8 cellular contexts compared by ENCODE assay signal in the genomic region with DNA sequence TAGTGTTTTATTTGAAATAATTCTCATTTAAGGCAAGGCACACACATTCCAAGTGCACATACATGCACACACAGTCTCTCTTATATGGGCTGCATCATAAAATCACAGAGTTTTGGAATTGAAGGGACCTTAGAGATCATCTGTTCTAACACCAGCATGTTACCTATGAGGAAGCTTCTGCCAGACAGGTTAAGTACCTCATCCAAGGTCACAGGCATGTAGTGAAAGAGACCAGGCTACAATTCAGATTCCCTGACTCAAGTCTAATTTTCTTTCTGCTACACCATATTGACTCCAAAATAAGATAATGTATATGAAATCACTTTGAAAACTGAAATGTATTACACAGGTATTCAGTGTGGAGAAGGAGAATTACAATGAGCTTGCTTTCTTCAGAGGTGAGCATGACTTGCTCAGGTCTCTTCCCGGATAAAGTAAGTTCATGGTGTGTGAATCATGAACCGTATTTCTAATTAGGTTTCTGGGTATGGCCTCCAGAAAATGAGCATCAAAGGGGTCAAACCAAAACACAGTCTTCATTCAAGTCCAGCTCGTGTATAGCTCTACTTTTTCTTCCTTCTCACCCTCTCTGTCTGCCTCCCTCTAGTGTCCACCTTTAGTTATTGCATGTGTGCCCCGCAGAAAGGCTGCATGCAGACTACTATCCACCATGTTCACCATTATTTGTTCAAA.
DNase-seq lines count a peak whose midpoint lies in the region; ATAC-seq and TF ChIP-seq lines count a peak whose summit lies in the region.

No MANE protein-coding gene starts in this region.

- no peaks in the 10 kb centered on the region for H3K36me3 ChIP-seq in IMR-90 (ENCODE audit: control insufficient read depth, insufficient read depth, low read length)
- no peaks in the 10 kb centered on the region for H3K36me3 ChIP-seq in upper lobe of left lung

- no peaks in the 10 kb centered on the region for H3K9me3 Mint-ChIP-seq in activated T-cell treated with anti-CD3 and anti-CD28 coated beads, Interleukin-2, amount 50 U/mL, for 72 hours
- H3K9me3 Mint-ChIP-seq in osteocyte (ENCODE audit: unreplicated experiment) = no peaks in the 10 kb centered on the region

- H3K27me3 ChIP-seq in IMR-90 (ENCODE audit: control insufficient read depth, insufficient read depth, low read length) = peaks cover 48% of the 10 kb centered on the region
- no peaks in the 10 kb centered on the region for H3K27me3 ChIP-seq in upper lobe of left lung

- no peaks in the 10 kb centered on the region for H3K4me1 Mint-ChIP-seq in activated T-cell treated with anti-CD3 and anti-CD28 coated beads, Interleukin-2, amount 50 U/mL, for 72 hours (ENCODE audit: low read depth)
- H3K4me1 Mint-ChIP-seq in osteocyte (ENCODE audit: unreplicated experiment) = no peaks in the 10 kb centered on the region

- H2BK20ac ChIP-seq in IMR-90 (ENCODE audit: low read depth, low read length) = no peak overlapping the region

- H3K27ac ChIP-seq in IMR-90 (ENCODE audit: insufficient read depth, low read length) (no peak overlapping the region), upper lobe of left lung (no peak overlapping the region)

- H4K8ac ChIP-seq in IMR-90 (ENCODE audit: low read depth in 2 of 2, low read length in 2 of 2) = no peak overlapping the region

- H3K9ac ChIP-seq in IMR-90 (ENCODE audit: low read depth, low read length) = no peak overlapping the region

- H2BK5ac ChIP-seq in IMR-90 (ENCODE audit: low read depth, low read length, poor library complexity, severe bottlenecking) = no peak overlapping the region

- no peaks in the 10 kb centered on the region for H3K79me1 ChIP-seq in IMR-90 (ENCODE audit: low read depth in 1 of 2, low read length in 2 of 2)

- 0% methylated on average over 1 of the region's 4 CpGs; no CpG with 5 or more reads in 1 of the 2 experiments for WGBS in IMR-90 (ENCODE audit: extremely low coverage in 2 of 2, insufficient read length in 1 of 2), 2 experiments
- WGBS in upper lobe of left lung, 2 donors = 24 to 37% methylated on average over 4 of the region's 4 CpGs

- TF ChIP-seq CTCF in IMR-90 (conservative IDR thresholded peaks at IDR 0.05; ENCODE audit: low read depth, low read length) = peak; percentile 86
- peak; percentile 96 for TF ChIP-seq CTCF in fibroblast of the aortic adventitia (IDR thresholded peaks at IDR 0.05; ENCODE audit: insufficient read depth, low read length)
- peak; percentile 97 for TF ChIP-seq CTCF in osteocyte (IDR thresholded peaks at IDR 0.05)
- TF ChIP-seq CTCF in upper lobe of left lung (IDR thresholded peaks at IDR 0.05) = peak; percentile 78 to 93 (median 86)

- dilution Hi-C loops in IMR-90 (cut with HindIII; ENCODE audit: low sequenced_read_pairs, unreplicated experiment) = no loop called here

- no peak overlapping the region for H3K23ac ChIP-seq in IMR-90 (ENCODE audit: low read depth, low read length)

- H3K4me3 Mint-ChIP-seq in activated T-cell treated with anti-CD3 and anti-CD28 coated beads, Interleukin-2, amount 50 U/mL, for 72 hours = no peak overlapping the region
- H3K4me3 Mint-ChIP-seq in osteocyte (ENCODE audit: unreplicated experiment) = no peak overlapping the region

- no peak overlapping the region for H4K91ac ChIP-seq in IMR-90 (ENCODE audit: insufficient read depth, low read depth, low read length)

- no peak overlapping the region for H2BK120ac ChIP-seq in IMR-90 (ENCODE audit: low read depth, low read length)

- H3K9me1 ChIP-seq in IMR-90 (ENCODE audit: insufficient read depth, low read length) = no peaks in the 10 kb centered on the region

- H3K27me3 Mint-ChIP-seq in activated T-cell treated with anti-CD3 and anti-CD28 coated beads, Interleukin-2, amount 50 U/mL, for 72 hours (ENCODE audit: low read depth) = no peaks in the 10 kb centered on the region
- peaks cover 29% of the 10 kb centered on the region for H3K27me3 Mint-ChIP-seq in osteocyte (ENCODE audit: unreplicated experiment)

- no peak overlapping the region for H3K4me3 ChIP-seq in IMR-90 (ENCODE audit: insufficient read depth, low read depth, low read length)
- H3K4me3 ChIP-seq in fibroblast of the aortic adventitia (ENCODE audit: low read depth, low read length) = no peak overlapping the region
- H3K4me3 ChIP-seq in upper lobe of left lung = no peak overlapping the region

- no peak overlapping the region for H3K4ac ChIP-seq in IMR-90 (ENCODE audit: low read depth, low read length)

- H3K27ac Mint-ChIP-seq in activated T-cell treated with anti-CD3 and anti-CD28 coated beads, Interleukin-2, amount 50 U/mL, for 72 hours = no peak overlapping the region
- H3K27ac Mint-ChIP-seq in osteocyte (ENCODE audit: unreplicated experiment) = no peak overlapping the region

- H3K56ac ChIP-seq in IMR-90 (ENCODE audit: extremely low read depth, insufficient read depth, low read length) = no peak overlapping the region

- in situ Hi-C loops in IMR-90 (cut with MboI; ENCODE audit: low sequenced_read_pairs) = no loop called here

- peak; percentile 59 for ATAC-seq in GM18511 (IDR thresholded peaks at IDR 0.05; ENCODE audit: unreplicated experiment)
- peak; percentile 99 for ATAC-seq in IMR-90 (ENCODE audit: low read depth)
- ATAC-seq in activated T-cell treated with anti-CD3 and anti-CD28 coated beads, Interleukin-2, amount 50 U/mL, for 72 hours (replicated peaks in 1 of 2) = peak; percentile 64 to 82
- peak in 1 of 2 donors; percentile 85 for ATAC-seq in upper lobe of left lung (ENCODE audit: low FRiP score in 2 of 2)

- H4K20me1 ChIP-seq in IMR-90 (ENCODE audit: insufficient read depth, low read length) = no peaks in the 10 kb centered on the region

- POLR2A ChIA-PET in IMR-90 (lab: Charles Lee; ENCODE audit: unreplicated experiment) = interaction anchor here (0.5 to 1.1 kb wide), 3 partner anchors 306 to 708 kb away, joined by 3 to 13 read pairs (median 10); partner anchors contain the start of gene FUT8

- intact Hi-C loops in IMR-90 (cut with micrococcal nuclease) = loop anchor here (1.0 to 10.0 kb wide), 3 partner anchors 130 to 660 kb away; no protein-coding TSS in a partner anchor

- H2AK9ac ChIP-seq in IMR-90 (replicated peaks; ENCODE audit: low read depth, low read length, poor library complexity) = no peak overlapping the region

- no peak overlapping the region for H2AK5ac ChIP-seq in IMR-90 (ENCODE audit: low read depth, low read length)

- TF ChIP-seq RAD21 in IMR-90 (IDR thresholded peaks at IDR 0.05; ENCODE audit: low read length) = peak; percentile 82

- H3K9me3 ChIP-seq in IMR-90 (ENCODE audit: control insufficient read depth, insufficient read depth, low read length) = no peaks in the 10 kb centered on the region
- no peaks in the 10 kb centered on the region for H3K9me3 ChIP-seq in upper lobe of left lung

- no peak overlapping the region for H2BK15ac ChIP-seq in IMR-90 (ENCODE audit: low read depth, low read length)

- H4K5ac ChIP-seq in IMR-90 (ENCODE audit: low read depth, low read length) = no peak overlapping the region

- DNase-seq in AG08396 (ENCODE audit: low spot score) (peak; percentile 69), IMR-90 (peak; percentile 70), OCI-M1 (lab: John Stamatoyannopoulos, UW) (peak; percentile 72), fibroblast of the aortic adventitia (ENCODE audit: low read depth) (peak; percentile 81), osteocyte (ENCODE audit: extremely low spot score, unreplicated experiment) (no peak), upper lobe of left lung (peak in 1 of 2 donors; percentile 26)
- peak; percentile 60 to 66 for DNase-seq in activated T-cell treated with anti-CD3 and anti-CD28 coated beads, Interleukin-2, amount 50 U/mL, for 72 hours

- no peak for TF ChIP-seq EP300 in upper lobe of left lung (IDR thresholded peaks at IDR 0.05)

- H3K36me3 Mint-ChIP-seq in activated T-cell treated with anti-CD3 and anti-CD28 coated beads, Interleukin-2, amount 50 U/mL, for 72 hours (ENCODE audit: insufficient read depth in 2 of 2) = no peaks in the 10 kb centered on the region
- H3K36me3 Mint-ChIP-seq in osteocyte (ENCODE audit: unreplicated experiment) = no peaks in the 10 kb centered on the region

- no peaks in the 10 kb centered on the region for H3K4me1 ChIP-seq in IMR-90 (ENCODE audit: control insufficient read depth, insufficient read depth, low read length)
- no peaks in the 10 kb centered on the region for H3K4me1 ChIP-seq in upper lobe of left lung

- H3K18ac ChIP-seq in IMR-90 (ENCODE audit: low read depth, low read length) = no peak overlapping the region

- H2AFZ ChIP-seq in IMR-90 (replicated peaks; ENCODE audit: low read length, poor library complexity) = no peak overlapping the region

- no TSS peak for BruUV-seq in IMR-90 (replicated peaks; lab: Mats Ljungman, UMichigan)

- no peak for TF ChIP-seq POLR2A in IMR-90 (IDR thresholded peaks at IDR 0.05; ENCODE audit: low read depth, low read length)
- no peak for TF ChIP-seq POLR2A in upper lobe of left lung (IDR thresholded peaks at IDR 0.05)

- CTCF ChIA-PET in IMR-90 (lab: Yijun Ruan, JAX) = interaction anchor here (0.5 to 5.0 kb wide), 28 partner anchors 8 to 984 kb away, joined by 3 to 67 read pairs (median 4); partner anchors contain the start of genes FNTB and FUT8

- H3K4me2 ChIP-seq in IMR-90 (ENCODE audit: low read depth, low read length) = no peak overlapping the region

- no peak overlapping the region for H3K14ac ChIP-seq in IMR-90 (replicated peaks; ENCODE audit: low read depth, low read length)

TF ChIP-seq in IMR-90, 13 proteins besides CTCF, POLR2A, EP300 and RAD21:
- peak; percentile 91 for TF ChIP-seq SMC3 (IDR thresholded peaks at IDR 0.05; ENCODE audit: low read depth, low read length)
- TF ChIP-seq RFX5 (IDR thresholded peaks at IDR 0.05; ENCODE audit: low read depth, low read length) = no peak
